In genomic region chr4:80247484-80247883, GRCh38 we compare ENCODE assay signal across 4 cellular contexts. TPM values are rescaled to one million over a fixed set of nuclear protein-coding genes. Genes with fewer than 3 reads are reported as not detected.
"Had no signal": no experiment of that assay in that cellular context is flagged by ENCODE, and none has a peak within 500 bp of the region (broad histone marks: within the 10 kb centered on the region; RNA-seq: fewer than 3 reads in every experiment).

No MANE protein-coding gene starts in this region.

RNA-seq across cellular contexts. Expression of gene FGF5, which starts 19.0 kb away (rescaled TPM):
- total RNA-seq: HepG2, HT-29 had no signal
- polyA plus RNA-seq: HepG2, IgD-negative memory B cell had no signal

RNA-seq across cellular contexts. Expression of gene PRDM8, which starts 50.2 kb away (rescaled TPM):
- total RNA-seq: HepG2 had no signal
- polyA plus RNA-seq: K562 had no signal
